Comparison of ENCODE assay signal across 18 cellular contexts in the genomic region with DNA sequence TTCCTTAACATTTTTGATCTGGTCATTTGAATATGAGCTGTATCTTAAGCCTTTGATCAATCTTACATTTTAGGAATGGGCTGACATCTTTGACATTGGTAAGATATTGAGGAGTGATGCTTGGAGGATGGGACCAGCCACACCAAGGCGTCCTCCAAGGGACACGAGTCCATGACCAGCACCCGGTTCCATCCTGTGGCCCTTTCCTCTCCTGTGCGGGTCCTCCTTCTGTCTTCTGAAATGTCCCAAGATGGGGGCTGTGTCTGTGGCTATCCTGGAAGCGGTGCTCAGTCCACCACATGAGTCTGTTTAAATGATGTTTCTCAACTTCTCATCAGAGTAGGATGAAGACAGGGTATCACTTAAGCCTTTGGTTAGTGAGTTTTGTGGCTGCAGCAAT.
DNase-seq lines count a peak whose midpoint lies in the region; ATAC-seq and TF ChIP-seq lines count a peak whose summit lies in the region.
"Had no signal": no experiment of that assay in that cellular context is flagged by ENCODE, and none has a peak within 500 bp of the region (broad histone marks: within the 10 kb centered on the region; RNA-seq: fewer than 3 reads in every experiment).

No MANE protein-coding gene starts in this region.

- H2AK5ac ChIP-seq in neuronal stem cell (ENCODE audit: low read depth, low read length) = peak overlapping the region; percentile 18

- H3K9me3 ChIP-seq in right atrium auricular region (no peaks in the 10 kb centered on the region), neuronal stem cell (replicated peaks in 1 of 2; ENCODE audit: control insufficient read depth in 2 of 2, insufficient read depth in 1 of 2, low read depth in 1 of 2, low read length in 2 of 2) (peaks cover 0 to 2% of the 10 kb centered on the region in 2 donors), stomach (no peaks in the 10 kb centered on the region)
- H3K9me3 ChIP-seq: BLaER1 treated with 17β-estradiol and CSF1 and Interleukin-3, amounts not matched to agents 10 nM and 100 nM; HAP-1 had no signal

- H3K36me3 ChIP-seq in right atrium auricular region (no peaks in the 10 kb centered on the region), neuronal stem cell (replicated peaks in 1 of 2; ENCODE audit: control insufficient read depth in 2 of 2, insufficient read depth in 2 of 2, low read length in 2 of 2) (no peaks in the 10 kb centered on the region), stomach (no peaks in the 10 kb centered on the region)
- H3K36me3 ChIP-seq: BLaER1 treated with 17β-estradiol and CSF1 and Interleukin-3, amounts not matched to agents 10 nM and 100 nM; HAP-1 had no signal

- H3K27me3 ChIP-seq in right atrium auricular region (no peaks in the 10 kb centered on the region), neuronal stem cell (ENCODE audit: control insufficient read depth in 3 of 3, insufficient read depth in 3 of 3, low read depth in 1 of 3, low read length in 3 of 3) (peaks cover 0 to 2% (median 0%) of the 10 kb centered on the region in 3 experiments), stomach (no peaks in the 10 kb centered on the region)
- H3K27me3 ChIP-seq: BLaER1 treated with 17β-estradiol and CSF1 and Interleukin-3, amounts not matched to agents 10 nM and 100 nM had no signal

- H2BK5ac ChIP-seq in neuronal stem cell (ENCODE audit: low read length) = no peak overlapping the region

- H3K14ac ChIP-seq in neuronal stem cell (ENCODE audit: low read length) = no peak overlapping the region

- H3K18ac ChIP-seq in neuronal stem cell (ENCODE audit: low read length) = no peak overlapping the region

- ATAC-seq in GM21529 (IDR thresholded peaks at IDR 0.05; ENCODE audit: unreplicated experiment) (no peak), HG03095 (IDR thresholded peaks at IDR 0.05; ENCODE audit: unreplicated experiment) (no peak)
- ATAC-seq: GM12878 had no signal

- H3K23ac ChIP-seq in neuronal stem cell (ENCODE audit: low read depth, low read length, poor library complexity) = no peak overlapping the region

- no CpG with 5 or more reads among the region's 5 CpGs for WGBS in neuronal stem cell (ENCODE audit: extremely low coverage in 2 of 2, insufficient read length in 2 of 2, insufficient replicate concordance in 1 of 2), 2 donors
- 77 to 93% (median 92%) methylated on average over 5 of the region's 5 CpGs for WGBS in stomach, 5 donors

- TF ChIP-seq POLR2A in stomach (IDR thresholded peaks at IDR 0.05) = no peak

- DNase-seq in cardiac septum (ENCODE audit: low spot score) (peak; percentile 63), right atrium auricular region (ENCODE audit: low spot score) (no peak), coronary artery (ENCODE audit: low spot score) (peak; percentile 46), neuronal stem cell (ENCODE audit: low spot score) (no peak), stomach (peak; percentile 15), NCI-H2107 treated with DMSO at 0.1 percent for 48 hours (lab: John Stamatoyannopoulos, UW; ENCODE audit: unreplicated experiment) (no peak)
- DNase-seq: CD8-positive, alpha-beta memory T cell; DMS 273 treated with DMSO at 0.1 percent for 48 hours; DMS53; DND-41; EL; GM23248 had no signal

- H2BK12ac ChIP-seq in neuronal stem cell (ENCODE audit: low read length) = no peak overlapping the region

- TF ChIP-seq CTCF in right atrium auricular region (IDR thresholded peaks at IDR 0.05) (no peak), coronary artery (IDR thresholded peaks at IDR 0.05) (no peak), stomach (IDR thresholded peaks at IDR 0.05) (no peak)

- H4K91ac ChIP-seq in neuronal stem cell (ENCODE audit: low read depth, low read length, poor library complexity) = no peak overlapping the region

- H3K4me3 ChIP-seq in right atrium auricular region (no peak overlapping the region), coronary artery (no peak overlapping the region), neuronal stem cell (ENCODE audit: low read length in 2 of 2) (no peak overlapping the region), stomach (no peak overlapping the region)
- H3K4me3 ChIP-seq: BLaER1 treated with 17β-estradiol and CSF1 and Interleukin-3, amounts not matched to agents 10 nM and 100 nM; GM12878; GM23248; HAP-1 had no signal

- no peak overlapping the region for H3K9ac ChIP-seq in neuronal stem cell (ENCODE audit: low read depth, low read length, poor library complexity)
- H3K9ac ChIP-seq: BLaER1 treated with 17β-estradiol and CSF1 and Interleukin-3, amounts not matched to agents 10 nM and 100 nM; GM23248 had no signal

- no peak overlapping the region for H4K8ac ChIP-seq in neuronal stem cell (ENCODE audit: low read depth, low read length)

- H3K4me2 ChIP-seq in neuronal stem cell (ENCODE audit: insufficient read depth, low read length, poor library complexity, severe bottlenecking) = no peak overlapping the region
- H3K4me2 ChIP-seq: BLaER1 treated with 17β-estradiol and CSF1 and Interleukin-3, amounts not matched to agents 10 nM and 100 nM had no signal

- H2BK15ac ChIP-seq in neuronal stem cell (ENCODE audit: low read length) = no peak overlapping the region

- H3K4me1 ChIP-seq in right atrium auricular region (no peaks in the 10 kb centered on the region), neuronal stem cell (ENCODE audit: control insufficient read depth in 2 of 2, insufficient read depth in 1 of 2, low read depth in 1 of 2, low read length in 2 of 2) (peaks cover 0 to 3% of the 10 kb centered on the region in 2 donors), stomach (no peaks in the 10 kb centered on the region)
- H3K4me1 ChIP-seq: HAP-1 had no signal

- no peak overlapping the region for H2AFZ ChIP-seq in neuronal stem cell (ENCODE audit: low read length)
- H2AFZ ChIP-seq: GM23248 had no signal

- TF ChIP-seq EP300 in stomach (IDR thresholded peaks at IDR 0.05) = no peak

- H3K4ac ChIP-seq in neuronal stem cell (ENCODE audit: low read length) = no peak overlapping the region

- no peak overlapping the region for H3K27ac ChIP-seq in right atrium auricular region
- H3K27ac ChIP-seq in coronary artery = no peak overlapping the region
- no peak overlapping the region for H3K27ac ChIP-seq in neuronal stem cell (replicated peaks; ENCODE audit: low read length)
- no peak overlapping the region for H3K27ac ChIP-seq in stomach
- H3K27ac ChIP-seq: BLaER1 treated with 17β-estradiol and CSF1 and Interleukin-3, amounts not matched to agents 10 nM and 100 nM; GM23248; HL-60 had no signal

- intact Hi-C loops in cardiac septum (cut with DNase I) = no loop called here
- intact Hi-C loops in stomach (cut with DNase I; ENCODE audit: low total_unique reads) = no loop called here

- no peaks in the 10 kb centered on the region for H3K79me1 ChIP-seq in neuronal stem cell (ENCODE audit: low read depth, low read length)

- H2BK120ac ChIP-seq in neuronal stem cell (ENCODE audit: low read depth, low read length) = no peak overlapping the region

Comparison
In these comparisons a context has a peak if more than half of its experiments do, and no peak if none do; other contexts are left out.
1. DNase-seq: peak in cardiac septum (single experiment), coronary artery (single experiment) and stomach (single experiment); none in right atrium auricular region (single experiment), neuronal stem cell (single experiment) and NCI-H2107 treated with DMSO at 0.1 percent for 48 hours (single experiment).